8 cellular contexts compared by ENCODE assay signal in genomic region chr14:90388437-90388836, GRCh38. TPM values are rescaled to one million over a fixed set of nuclear protein-coding genes. Genes with fewer than 3 reads are reported as not detected.
DNase-seq lines count a peak whose midpoint lies in the region; ATAC-seq and TF ChIP-seq lines count a peak whose summit lies in the region.

No MANE protein-coding gene starts in this region.

- intact Hi-C loops in transverse colon (cut with DNase I; ENCODE audit: low total_unique reads): no loop called here

- peaks cover 6% of the 10 kb centered on the region for H3F3A ChIP-seq in SK-N-SH (replicated peaks; ENCODE audit: insufficient read depth)

- H3K9me2 ChIP-seq in SK-N-SH: no peaks in the 10 kb centered on the region

- H3K36me3 ChIP-seq in SK-N-SH (replicated peaks in 1 of 2; ENCODE audit: control insufficient read depth in 1 of 2, insufficient read depth in 2 of 2, low read length in 1 of 2) (no peaks in the 10 kb centered on the region), transverse colon (no peaks in the 10 kb centered on the region)

- POLR2A ChIA-PET in SK-N-SH (lab: Yijun Ruan, JAX): no interaction called here

- no peaks in the 10 kb centered on the region for H3K9me3 ChIP-seq in SK-N-SH
- no peaks in the 10 kb centered on the region for H3K9me3 ChIP-seq in transverse colon

- no peak overlapping the region for H2AFZ ChIP-seq in SK-N-SH (ENCODE audit: low read depth)

- no peak overlapping the region for H3K9ac ChIP-seq in SK-N-SH

- H3K4me1 ChIP-seq in SK-N-SH (ENCODE audit: control insufficient read depth in 1 of 2, insufficient read depth in 2 of 2, low read depth in 1 of 2, low read length in 1 of 2) (peaks cover 7 to 21% of the 10 kb centered on the region in 2 experiments; a peak in 2 of 4 replicates), transverse colon (peaks cover 9 to 36% (median 22%) of the 10 kb centered on the region in 4 donors)

- TF ChIP-seq CTCF in SK-N-SH (IDR thresholded peaks at IDR 0.05): no peak
- TF ChIP-seq CTCF in foreskin fibroblast (IDR thresholded peaks at IDR 0.05; ENCODE audit: low read depth, low read length): no peak
- no peak for TF ChIP-seq CTCF in transverse colon (IDR thresholded peaks at IDR 0.05)
- TF ChIP-seq CTCF in coronary artery (IDR thresholded peaks at IDR 0.05): no peak

- TF ChIP-seq POLR2A in transverse colon (IDR thresholded peaks at IDR 0.05): no peak

- H3K4me3 ChIP-seq in SK-N-SH (ENCODE audit: low read depth in 2 of 2, low read length in 1 of 2) (no peak overlapping the region), foreskin fibroblast (ENCODE audit: low read depth in 1 of 2, low read length in 2 of 2) (no peak overlapping the region), transverse colon (no peak overlapping the region), coronary artery (no peak overlapping the region)

- H3K27me3 ChIP-seq in SK-N-SH (ENCODE audit: insufficient read depth): no peaks in the 10 kb centered on the region
- H3K27me3 ChIP-seq in transverse colon: no peaks in the 10 kb centered on the region

- H3K4me2 ChIP-seq in SK-N-SH: no peak overlapping the region; the same call in 1 of the 2 replicates

- CTCF ChIA-PET in SK-N-SH (lab: Yijun Ruan, JAX): interaction anchor here (1.0 kb wide), 1 partner anchor 11 kb away, joined by 3 read pairs; no protein-coding TSS in a partner anchor

- H3K27ac ChIP-seq in SK-N-SH (ENCODE audit: low read depth in 2 of 2, low read length in 1 of 2) (no peak overlapping the region), transverse colon (peak overlapping the region; percentile 61 to 100 (median 70)), coronary artery (no peak overlapping the region)

- ATAC-seq in HG03108 (IDR thresholded peaks at IDR 0.05; ENCODE audit: unreplicated experiment): no peak

- peak; percentile 28 for DNase-seq in stimulated activated CD4-positive, alpha-beta T cell treated with anti-CD3 and anti-CD28 coated beads, Interleukin-15, amount 100 ng/mL, for 24 hours
- DNase-seq in stimulated activated CD4-positive, alpha-beta T cell treated with anti-CD3 and anti-CD28 coated beads, Interleukin-2, amount 100 ng/mL, for 24 hours: no peak
- DNase-seq in SK-N-SH (no peak), foreskin fibroblast (peak; percentile 69 to 87), transverse colon (peak; percentile 52), coronary artery (ENCODE audit: low spot score) (no peak), NCI-H1105 (lab: John Stamatoyannopoulos, UW) (no peak)

- 44% methylated on average over 4 of the region's 4 CpGs for WGBS in SK-N-SH (ENCODE audit: low lambda C conversion rate)
- WGBS in transverse colon (ENCODE audit: low coverage in 1 of 2), 2 donors: 38 to 53% methylated on average over 1 to 4 of the region's 4 CpGs

- H3K79me2 ChIP-seq in SK-N-SH (ENCODE audit: insufficient read depth): no peaks in the 10 kb centered on the region

- TF ChIP-seq EP300 in SK-N-SH (IDR thresholded peaks at IDR 0.05; ENCODE audit: borderline replicate concordance in 1 of 2, low read depth in 1 of 2, low read length in 1 of 2) (no peak; a peak in 1 of 4 replicates), transverse colon (IDR thresholded peaks at IDR 0.05; ENCODE audit: low read depth) (no peak)

- in situ Hi-C loops in transverse colon (cut with MboI; ENCODE audit: low pct_ligation_motif_present in 1 of 4, low pct_unique_long_range_greater_than_20kb in 1 of 4, low sequenced_read_pairs in 3 of 4): no loop called here

- H4K20me1 ChIP-seq in SK-N-SH (ENCODE audit: insufficient read depth): no peaks in the 10 kb centered on the region

- no peak for TF ChIP-seq RAD21 in SK-N-SH (IDR thresholded peaks at IDR 0.05; ENCODE audit: low read length)

TF ChIP-seq in SK-N-SH, 30 proteins besides CTCF, POLR2A, EP300 and RAD21 (continues in another document):
- TF ChIP-seq FOXJ3 (CRISPR knock-in tag; IDR thresholded peaks at IDR 0.05) (no peak), FOSL2 (IDR thresholded peaks at IDR 0.05; ENCODE audit: borderline replicate concordance, low read depth) (peak; percentile 81; the same call in 1 of the 2 replicates), PBX3 (IDR thresholded peaks at IDR 0.05) (peak; percentile 56; the same call in 1 of the 2 replicates), POLR2AphosphoS5 (IDR thresholded peaks at IDR 0.05; ENCODE audit: low read depth, low read length) (no peak), RFX5 (IDR thresholded peaks at IDR 0.05; ENCODE audit: low read length) (no peak), TEAD4 (IDR thresholded peaks at IDR 0.05; ENCODE audit: borderline replicate concordance, insufficient read depth) (no peak), RCOR1 (IDR thresholded peaks at IDR 0.05; ENCODE audit: low read length) (no peak), TAF1 (IDR thresholded peaks at IDR 0.05; ENCODE audit: borderline replicate concordance, low read depth, low read length) (no peak), SMC3 (IDR thresholded peaks at IDR 0.05; ENCODE audit: low read depth, low read length) (no peak), MEF2A (IDR thresholded peaks at IDR 0.05; ENCODE audit: borderline replicate concordance, low read depth) (no peak), GABPA (IDR thresholded peaks at IDR 0.05; ENCODE audit: low read depth) (no peak), TCF12 (IDR thresholded peaks at IDR 0.05) (peak; percentile 47; the same call in 1 of the 2 replicates), FOXM1 (IDR thresholded peaks at IDR 0.05; ENCODE audit: low read depth) (no peak), JUND (IDR thresholded peaks at IDR 0.05) (peak; percentile 65), EZH2phosphoT487 (IDR thresholded peaks at IDR 0.05; ENCODE audit: borderline replicate concordance, low read depth) (no peak), IRF3 (IDR thresholded peaks at IDR 0.05; ENCODE audit: low read depth, low read length) (no peak), MAX (IDR thresholded peaks at IDR 0.05; ENCODE audit: low read depth) (0 out of 2 replicates have a peak, but pooled peaks have one; percentile 33), USF2 (IDR thresholded peaks at IDR 0.05; ENCODE audit: borderline replicate concordance, low read depth, low read length) (no peak), ZBTB33 (IDR thresholded peaks at IDR 0.05; ENCODE audit: borderline replicate concordance, low read depth) (no peak), ELF1 (IDR thresholded peaks at IDR 0.05) (no peak)

RNA-seq across cellular contexts. Expression of gene CALM1, which starts 8.4 kb away (rescaled TPM):
- polyA plus RNA-seq in SK-N-SH (2012; rRNA removed): 221 and 299 TPM in 2 replicates
- 260 and 283 TPM in 2 replicates for polyA plus RNA-seq in SK-N-SH (2012; cell fraction: cytosol; rRNA removed)
- polyA plus RNA-seq in SK-N-SH (2012; cell fraction: nucleus; rRNA removed): 165 and 178 TPM in 2 replicates
- total RNA-seq in transverse colon: 1,000 to 10,000 TPM in 1 of 4 donors, 100 to 1,000 TPM in 3; 297 to 1,199 (median 723) TPM

RNA-seq across cellular contexts. Expression of gene NRDE2, which starts 56.7 kb away (rescaled TPM):
- polyA plus RNA-seq in SK-N-SH (2012; rRNA removed): 10.3 and 11.3 TPM in 2 replicates
- polyA plus RNA-seq in SK-N-SH (2012; cell fraction: cytosol; rRNA removed): 6.1 and 7.6 TPM in 2 replicates
- polyA plus RNA-seq in SK-N-SH (2012; cell fraction: nucleus; rRNA removed): 30.6 and 31.1 TPM in 2 replicates
- total RNA-seq in transverse colon: 10 to 100 TPM; 18.6 to 26.9 (median 21.0) TPM

Comparison
In these comparisons a context has a peak if more than half of its experiments do, and no peak if none do; other contexts are left out.
1. DNase-seq: peak in stimulated activated CD4-positive, alpha-beta T cell treated with anti-CD3 and anti-CD28 coated beads, Interleukin-15, amount 100 ng/mL, for 24 hours (single experiment), foreskin fibroblast (2 of 2) and transverse colon (single experiment); none in stimulated activated CD4-positive, alpha-beta T cell treated with anti-CD3 and anti-CD28 coated beads, Interleukin-2, amount 100 ng/mL, for 24 hours (0 of 2), SK-N-SH (single experiment), coronary artery (single experiment) and NCI-H1105 (single experiment).
2. H3K27ac ChIP-seq: peak in transverse colon (4 of 4); none in SK-N-SH (0 of 2) and coronary artery (0 of 2).